In genomic region chr15:99755692-99756409, GRCh38 we compare ENCODE assay signal across 8 cellular contexts. TPM values are rescaled to one million over a fixed set of nuclear protein-coding genes. Genes with fewer than 3 reads are reported as not detected.
A peak's percentile ranks its signal among the peaks of the same experiment; 100 is the strongest.
DNase-seq lines count a peak whose midpoint lies in the region; ATAC-seq and TF ChIP-seq lines count a peak whose summit lies in the region.

No MANE protein-coding gene starts in this region.

- H3K9me3 ChIP-seq in right cardiac atrium (ENCODE audit: control insufficient read depth, low read length) (no peaks in the 10 kb centered on the region), sigmoid colon (no peaks in the 10 kb centered on the region)

- peak; percentile 84 for TF ChIP-seq CTCF in LNCAP (IDR thresholded peaks at IDR 0.05)
- TF ChIP-seq CTCF in sigmoid colon (IDR thresholded peaks at IDR 0.05): peak; percentile 52 to 87 (median 64)

- H3K36me3 ChIP-seq in sigmoid colon: no peaks in the 10 kb centered on the region

- H3K4me1 ChIP-seq in right cardiac atrium (ENCODE audit: control insufficient read depth, insufficient read depth, low read length) (no peaks in the 10 kb centered on the region), sigmoid colon (no peaks in the 10 kb centered on the region)

- WGBS in right cardiac atrium: 7% methylated on average over 7 of the region's 7 CpGs
- WGBS in sigmoid colon, 2 donors: 6 to 15% methylated on average over 7 of the region's 7 CpGs

- ATAC-seq in right cardiac atrium: peak; percentile 81 to 86

- H3K27me3 ChIP-seq in right cardiac atrium (ENCODE audit: control insufficient read depth, insufficient read depth) (no peaks in the 10 kb centered on the region), sigmoid colon (no peaks in the 10 kb centered on the region)

- TF ChIP-seq POLR2A in sigmoid colon (IDR thresholded peaks at IDR 0.05): no peak

- no peak for TF ChIP-seq EP300 in sigmoid colon (IDR thresholded peaks at IDR 0.05)

- peak; percentile 68 for DNase-seq in activated effector memory CD4-positive, alpha-beta T cell treated with anti-CD3 and anti-CD28 coated beads, Interleukin-2, amount 50 U/mL, for 16 hours
- DNase-seq in activated effector memory CD4-positive, alpha-beta T cell treated with Interleukin-2 at 50 U/mL for 16 hours: no peak
- DNase-seq in HCEC 1CT (peak; percentile 65), RKO (ENCODE audit: low spot score) (peak; percentile 79), amniotic stem cell (lab: John Stamatoyannopoulos, UW) (peak; percentile 42), right cardiac atrium (peak; percentile 44 to 73 (median 71)), sigmoid colon (peak; percentile 74)

- H3K4me3 ChIP-seq in right cardiac atrium (ENCODE audit: low read length): no peak overlapping the region
- H3K4me3 ChIP-seq in sigmoid colon: no peak overlapping the region

- intact Hi-C loops in right cardiac atrium (cut with DNase I) (loop anchor here in 3 of 4 donors (2.0 to 10.0 kb wide), 3 partner anchors 41 to 484 kb away; no protein-coding TSS in a partner anchor), sigmoid colon (cut with DNase I) (loop anchor here (5.0 kb wide), 2 partner anchors 469 to 484 kb away; no protein-coding TSS in a partner anchor)

- no peak overlapping the region for H3K27ac ChIP-seq in right cardiac atrium (ENCODE audit: low read length)
- H3K27ac ChIP-seq in sigmoid colon: no peak overlapping the region

RNA-seq across cellular contexts. Expression of gene LYSMD4, which starts 22.6 kb away (rescaled TPM):
- total RNA-seq in right cardiac atrium (10 to 100 TPM; 12.6 to 19.3 (median 15.7) TPM), sigmoid colon (10 to 100 TPM in 1 of 4 donors, 1 to 10 TPM in 3; 7.1 to 15.3 (median 8.8) TPM)
- polyA plus RNA-seq in right cardiac atrium (13.2 TPM), sigmoid colon (1 to 10 TPM; 5.1 to 6.1 (median 6.0) TPM)
